In genomic region chr12:40262657-40263056, GRCh38 we compare ENCODE assay signal across 13 cellular contexts. TPM values are rescaled to one million over a fixed set of nuclear protein-coding genes. Genes with fewer than 3 reads are reported as not detected.
DNase-seq lines count a peak whose midpoint lies in the region; ATAC-seq and TF ChIP-seq lines count a peak whose summit lies in the region.
"Had no signal": no experiment of that assay in that cellular context is flagged by ENCODE, and none has a peak within 500 bp of the region (broad histone marks: within the 10 kb centered on the region; RNA-seq: fewer than 3 reads in every experiment).

No MANE protein-coding gene starts in this region.

- H3K4me2 ChIP-seq in trophoblast cell (ENCODE audit: low read length), result no peak overlapping the region

- TF ChIP-seq CTCF in osteocyte (IDR thresholded peaks at IDR 0.05), result no peak

- H3K4me1 ChIP-seq in trophoblast cell (ENCODE audit: control insufficient read depth in 1 of 2, insufficient read depth in 2 of 2, low read length in 2 of 2), result no peaks in the 10 kb centered on the region

- H4K8ac ChIP-seq in trophoblast cell (ENCODE audit: low read depth, low read length), result no peak overlapping the region

- no peak overlapping the region for H2BK5ac ChIP-seq in trophoblast cell (ENCODE audit: low read depth, low read length, poor library complexity)

- H3K27me3 ChIP-seq in trophoblast cell (ENCODE audit: insufficient read depth, low read length), result no peaks in the 10 kb centered on the region

- H2BK12ac ChIP-seq in trophoblast cell (ENCODE audit: low read length), result no peak overlapping the region

- H3K4me3 Mint-ChIP-seq in osteocyte (ENCODE audit: unreplicated experiment), result no peak overlapping the region

- no peaks in the 10 kb centered on the region for H3K79me1 ChIP-seq in trophoblast cell (ENCODE audit: low read length)

- no peak overlapping the region for H3K27ac ChIP-seq in trophoblast cell (ENCODE audit: low read depth, low read length)

- no peak overlapping the region for H3K18ac ChIP-seq in trophoblast cell (ENCODE audit: low read length)

- peaks cover 5% of the 10 kb centered on the region for H3K27me3 Mint-ChIP-seq in osteocyte (ENCODE audit: unreplicated experiment)

- H3K9me3 ChIP-seq in trophoblast cell (ENCODE audit: insufficient read depth, low read depth, low read length), result no peaks in the 10 kb centered on the region

- no peaks in the 10 kb centered on the region for H3K4me1 Mint-ChIP-seq in osteocyte (ENCODE audit: unreplicated experiment)

- H2AFZ ChIP-seq in trophoblast cell (ENCODE audit: insufficient read depth, low read length, poor library complexity), result no peak overlapping the region

- H3K27ac Mint-ChIP-seq in osteocyte (ENCODE audit: unreplicated experiment), result no peak overlapping the region

- peak; percentile 4 for DNase-seq in fibroblast of peridontal ligament (ENCODE audit: extremely low read depth)
- no peak for DNase-seq in AG20443 (ENCODE audit: low spot score)
- DNase-seq in osteocyte (ENCODE audit: extremely low spot score, unreplicated experiment), result no peak
- DNase-seq in GM19240 (ENCODE audit: insufficient read length, low spot score), result no peak
- DNase-seq in trophoblast cell, result no peak
- DNase-seq: NCI-H2227 treated with DMSO at 0.1 percent for 48 hours; stimulated activated CD4-positive, alpha-beta T cell treated with anti-CD3 and anti-CD28 coated beads, Interleukin-15, amount 100 ng/mL, for 24 hours; stimulated activated naive CD8-positive, alpha-beta T cell treated with anti-CD3 and anti-CD28 coated beads, Interleukin-15, Interleukin-2, amounts not matched to agents 100 U/mL and 50 U/mL, for 24 hours had no signal

- H3K36me3 ChIP-seq in trophoblast cell (ENCODE audit: control insufficient read depth in 1 of 2, insufficient read depth in 2 of 2, low read length in 2 of 2), result no peaks in the 10 kb centered on the region

- no peak overlapping the region for H3K4ac ChIP-seq in trophoblast cell (ENCODE audit: low read depth, low read length)

- H3K4me3 ChIP-seq in trophoblast cell (ENCODE audit: low read depth, low read length), result no peak overlapping the region
- H3K4me3 ChIP-seq: K562 had no signal

- no peak overlapping the region for H2AK5ac ChIP-seq in trophoblast cell (ENCODE audit: low read length)

- no peaks in the 10 kb centered on the region for H3K36me3 Mint-ChIP-seq in osteocyte (ENCODE audit: unreplicated experiment)

- WGBS in trophoblast cell (ENCODE audit: extremely low coverage, insufficient coverage, insufficient read length), result no CpG with 5 or more reads among the region's 1 CpG

- H4K12ac ChIP-seq in trophoblast cell (ENCODE audit: low read depth, low read length), result no peak overlapping the region

- no peak overlapping the region for H3K14ac ChIP-seq in trophoblast cell (ENCODE audit: low read length)

- no peak overlapping the region for H3K23ac ChIP-seq in trophoblast cell (ENCODE audit: low read length)

- H2BK120ac ChIP-seq in trophoblast cell (ENCODE audit: insufficient read depth, low read length, poor library complexity), result no peak overlapping the region

- no peaks in the 10 kb centered on the region for H3K79me2 ChIP-seq in trophoblast cell (ENCODE audit: control insufficient read depth, insufficient read depth, low read length, poor library complexity)

- ATAC-seq in GM18873 (IDR thresholded peaks at IDR 0.05; ENCODE audit: low FRiP score, unreplicated experiment), result peak; percentile 91
- ATAC-seq in GM21717 (IDR thresholded peaks at IDR 0.05; ENCODE audit: unreplicated experiment), result peak; percentile 87
- ATAC-seq in HG03108 (IDR thresholded peaks at IDR 0.05; ENCODE audit: unreplicated experiment), result peak; percentile 92
- ATAC-seq: K562; Right ventricle myocardium inferior; stimulated activated naive CD8-positive, alpha-beta T cell treated with anti-CD3 and anti-CD28 coated beads, Interleukin-15, Interleukin-2, amounts not matched to agents 100 U/mL and 50 U/mL, for 24 hours had no signal

- H3K9me3 Mint-ChIP-seq in osteocyte (ENCODE audit: unreplicated experiment), result peaks cover 9% of the 10 kb centered on the region

- H4K91ac ChIP-seq in trophoblast cell (ENCODE audit: low read depth, low read length), result no peak overlapping the region

- no peak overlapping the region for H3K9ac ChIP-seq in trophoblast cell (ENCODE audit: low read length)

RNA-seq across cellular contexts. Expression of gene LRRK2, which starts 37.9 kb away (rescaled TPM):
- total RNA-seq in osteocyte, result not detected in 2 replicates
- 0.01 TPM in 2 replicates for polyA plus RNA-seq in trophoblast cell (2013)
